ENCODE assay signal across 18 cellular contexts in the genomic region with DNA sequence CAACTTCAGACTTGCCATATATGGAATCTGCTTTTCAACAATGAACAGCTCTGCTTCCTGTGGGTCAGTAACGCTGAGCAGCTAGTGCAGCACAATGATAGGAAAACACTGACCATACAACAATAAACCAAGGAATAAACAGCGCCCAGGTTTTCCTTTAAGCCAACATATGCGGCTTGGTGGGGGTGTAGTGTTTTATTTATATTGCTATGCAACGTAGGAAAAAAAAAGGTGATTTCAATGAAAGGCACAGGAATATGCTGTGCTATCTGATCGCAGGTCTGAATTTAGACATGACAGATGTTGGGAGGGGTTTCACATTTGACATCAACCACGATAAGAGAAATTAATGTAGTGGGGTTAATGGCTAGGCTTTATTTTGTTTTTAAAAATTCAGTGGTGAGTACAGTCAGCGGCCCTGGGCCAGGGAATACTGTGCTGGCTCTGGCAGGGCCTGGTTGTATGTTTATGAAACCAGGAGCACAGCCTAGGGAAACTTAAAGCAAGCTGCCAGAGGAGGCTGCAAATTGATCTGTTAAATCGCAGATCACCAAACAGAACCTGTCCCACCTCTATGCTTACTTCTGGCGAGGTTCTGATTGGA. TPM values are rescaled to one million over a fixed set of nuclear protein-coding genes. Genes with fewer than 3 reads are reported as not detected.
DNase-seq lines count a peak whose midpoint lies in the region; ATAC-seq and TF ChIP-seq lines count a peak whose summit lies in the region.
"Had no signal": no experiment of that assay in that cellular context is flagged by ENCODE, and none has a peak within 500 bp of the region (broad histone marks: within the 10 kb centered on the region; RNA-seq: fewer than 3 reads in every experiment).

No MANE protein-coding gene starts in this region.

- peaks cover 51 to 69% of the 10 kb centered on the region in 2 experiments for H3K4me1 ChIP-seq in neutrophil (ENCODE audit: control insufficient read depth in 1 of 2, insufficient read depth in 1 of 2, low read depth in 1 of 2, low read length in 1 of 2)

- no peak overlapping the region for H3K27ac Mint-ChIP-seq in activated naive CD8-positive, alpha-beta T cell treated with anti-CD3 and anti-CD28 coated beads for 36 hours
- H3K27ac Mint-ChIP-seq: activated CD4-positive, alpha-beta memory T cell treated with anti-CD3 and anti-CD28 coated beads for 36 hours; dendritic cell treated with granulocyte-macrophage colony-stimulating factor and Interleukin-4, amounts not matched to agents 40 ng/mL and 50 ng/mL, for 4 days had no signal

- no peak for DNase-seq in Right ventricle myocardium inferior (ENCODE audit: missing footprints)
- DNase-seq in cardiac septum (ENCODE audit: low spot score): no peak
- no peak for DNase-seq in left ventricle myocardium superior
- DNase-seq in NCI-H1436 treated with DMSO at 0.1 percent for 48 hours (lab: John Stamatoyannopoulos, UW): no peak
- DNase-seq in GM19240 (ENCODE audit: insufficient read length, low spot score): no peak
- DNase-seq in activated naive CD8-positive, alpha-beta T cell treated with anti-CD3 and anti-CD28 coated beads for 36 hours: no peak
- DNase-seq: activated CD4-positive, alpha-beta memory T cell treated with anti-CD3 and anti-CD28 coated beads for 36 hours; activated naive CD4-positive, alpha-beta T cell; head of caudate nucleus; Karpas-422; T1000; trophoblast cell had no signal

- intact Hi-C loops in Right ventricle myocardium inferior (cut with DNase I): no loop called here
- intact Hi-C loops in cardiac septum (cut with DNase I): no loop called here
- intact Hi-C loops in left ventricle myocardium superior (cut with micrococcal nuclease): no loop called here

- H3K36me3 ChIP-seq in neutrophil: no peaks in the 10 kb centered on the region

- H3K9me3 Mint-ChIP-seq in activated naive CD8-positive, alpha-beta T cell treated with anti-CD3 and anti-CD28 coated beads for 36 hours: no peaks in the 10 kb centered on the region
- H3K9me3 Mint-ChIP-seq: activated CD4-positive, alpha-beta memory T cell treated with anti-CD3 and anti-CD28 coated beads for 36 hours; dendritic cell treated with granulocyte-macrophage colony-stimulating factor and Interleukin-4, amounts not matched to agents 40 ng/mL and 50 ng/mL, for 4 days had no signal

- ATAC-seq in Right ventricle myocardium inferior (peak; percentile 29), left ventricle myocardium superior (peak; percentile 27), HG02763 (IDR thresholded peaks at IDR 0.05; ENCODE audit: unreplicated experiment) (no peak)
- ATAC-seq: Panc1 had no signal

- H3K27me3 Mint-ChIP-seq in activated naive CD8-positive, alpha-beta T cell treated with anti-CD3 and anti-CD28 coated beads for 36 hours: peaks cover 9% of the 10 kb centered on the region
- H3K27me3 Mint-ChIP-seq: activated CD4-positive, alpha-beta memory T cell treated with anti-CD3 and anti-CD28 coated beads for 36 hours had no signal

- H3K9me3 ChIP-seq in neutrophil: no peaks in the 10 kb centered on the region

- H3K27ac ChIP-seq in neutrophil: peak overlapping the region; percentile 14

- TF ChIP-seq CTCF in neutrophil (IDR thresholded peaks at IDR 0.05): no peak

- H3K4me3 ChIP-seq in neutrophil (ENCODE audit: low read depth in 1 of 2, low read length in 1 of 2): no peak overlapping the region
- H3K4me3 ChIP-seq: skin epidermis had no signal

- H3K4me1 Mint-ChIP-seq in activated naive CD8-positive, alpha-beta T cell treated with anti-CD3 and anti-CD28 coated beads for 36 hours: peaks cover 16% of the 10 kb centered on the region

- no peak overlapping the region for H3K4me3 Mint-ChIP-seq in activated naive CD8-positive, alpha-beta T cell treated with anti-CD3 and anti-CD28 coated beads for 36 hours
- H3K4me3 Mint-ChIP-seq: activated CD4-positive, alpha-beta memory T cell treated with anti-CD3 and anti-CD28 coated beads for 36 hours; dendritic cell treated with granulocyte-macrophage colony-stimulating factor and Interleukin-4, amounts not matched to agents 40 ng/mL and 50 ng/mL, for 4 days had no signal

- no peaks in the 10 kb centered on the region for H3K27me3 ChIP-seq in neutrophil

- H3K36me3 Mint-ChIP-seq in activated naive CD8-positive, alpha-beta T cell treated with anti-CD3 and anti-CD28 coated beads for 36 hours: no peaks in the 10 kb centered on the region
- H3K36me3 Mint-ChIP-seq: activated CD4-positive, alpha-beta memory T cell treated with anti-CD3 and anti-CD28 coated beads for 36 hours had no signal

RNA-seq across cellular contexts. Expression of gene TSPAN2, which starts 4.3 kb away (rescaled TPM):
- total RNA-seq in Right ventricle myocardium inferior (10.3 TPM), cardiac septum (3.3 TPM), left ventricle myocardium superior (6.2 TPM)
- total RNA-seq in activated naive CD8-positive, alpha-beta T cell treated with anti-CD3 and anti-CD28 coated beads for 36 hours: under 1 TPM; 0.16 to 0.26 TPM

RNA-seq across cellular contexts. Expression of gene TSHB, which starts 55.4 kb away (rescaled TPM):
- total RNA-seq in Right ventricle myocardium inferior (not detected), cardiac septum (not detected), left ventricle myocardium superior (not detected)
- not detected for total RNA-seq in activated naive CD8-positive, alpha-beta T cell treated with anti-CD3 and anti-CD28 coated beads for 36 hours
- total RNA-seq: activated CD4-positive, alpha-beta memory T cell treated with anti-CD3 and anti-CD28 coated beads for 36 hours; mononuclear cell had no signal
